ENCODE assay signal across 23 cellular contexts in the genomic region with DNA sequence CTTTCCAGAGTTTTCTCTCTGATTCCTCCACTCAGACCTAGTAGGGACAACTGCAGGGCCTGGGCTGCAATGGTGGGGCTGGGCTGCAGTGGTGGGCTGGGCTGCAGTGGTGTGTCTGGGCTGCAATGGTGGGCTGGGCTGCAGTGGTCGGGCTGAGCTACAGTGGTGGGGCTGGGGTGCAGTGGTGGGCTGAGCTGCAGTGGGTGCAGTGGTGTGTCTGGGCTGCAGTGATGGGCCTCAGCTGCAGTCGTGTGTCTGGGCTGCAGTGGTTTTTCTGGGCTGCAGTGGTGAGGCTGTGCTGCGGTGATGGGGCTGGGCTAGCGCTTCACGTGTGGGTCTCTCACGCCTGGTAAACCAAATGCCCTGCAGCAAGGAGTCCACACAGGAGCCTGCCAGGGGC. TPM values are rescaled to one million over a fixed set of nuclear protein-coding genes. Genes with fewer than 3 reads are reported as not detected.
DNase-seq lines count a peak whose midpoint lies in the region; TF ChIP-seq lines count a peak whose summit lies in the region.
"Had no signal": no experiment of that assay in that cellular context is flagged by ENCODE, and none has a peak within 500 bp of the region (broad histone marks: within the 10 kb centered on the region; RNA-seq: fewer than 3 reads in every experiment).

No MANE protein-coding gene starts in this region.

- H3K4me1 Mint-ChIP-seq in osteocyte (ENCODE audit: unreplicated experiment) = no peaks in the 10 kb centered on the region
- H3K4me1 Mint-ChIP-seq: B cell had no signal

- H3K27ac Mint-ChIP-seq in osteocyte (ENCODE audit: unreplicated experiment) = no peak overlapping the region
- H3K27ac Mint-ChIP-seq: B cell; CD8-positive, alpha-beta T cell; HFFc6 had no signal

- no peaks in the 10 kb centered on the region for H3K27me3 ChIP-seq in thyroid gland
- H3K27me3 ChIP-seq: BLaER1 treated with 17β-estradiol and CSF1 and Interleukin-3, amounts not matched to agents 10 nM and 100 nM had no signal

- DNase-seq in GM03348 (ENCODE audit: low spot score) = peak; percentile 3
- peak; percentile 64 for DNase-seq in osteocyte (ENCODE audit: extremely low spot score, unreplicated experiment)
- no peak for DNase-seq in thyroid gland
- no peak for DNase-seq in NCI-H1694 treated with DMSO at 0.1 percent for 48 hours (lab: John Stamatoyannopoulos, UW)
- DNase-seq in NCI-H2081 treated with DMSO at 0.1 percent for 48 hours (lab: John Stamatoyannopoulos, UW) = no peak
- no peak for DNase-seq in RKO (ENCODE audit: low spot score)
- DNase-seq: CD8-positive, alpha-beta T cell; COR-L47; DMS 273 treated with DMSO at 0.1 percent for 48 hours; DMS53; DND-41; EL; GM23248; HCEC 1CT; HFFc6; IMR-90; KBM-7 had no signal

- no peaks in the 10 kb centered on the region for H3K9me3 ChIP-seq in HEK293 (ENCODE audit: control insufficient read depth, insufficient read depth, low read depth, low read length)
- H3K9me3 ChIP-seq in thyroid gland = no peaks in the 10 kb centered on the region
- H3K9me3 ChIP-seq: BLaER1 treated with 17β-estradiol and CSF1 and Interleukin-3, amounts not matched to agents 10 nM and 100 nM had no signal

- H3K36me3 ChIP-seq in HEK293 (ENCODE audit: control insufficient read depth in 2 of 2, insufficient read depth in 1 of 2, low read length in 2 of 2) (no peaks in the 10 kb centered on the region), thyroid gland (no peaks in the 10 kb centered on the region)
- H3K36me3 ChIP-seq: BLaER1 treated with 17β-estradiol and CSF1 and Interleukin-3, amounts not matched to agents 10 nM and 100 nM had no signal

- peaks cover 56% of the 10 kb centered on the region for H3K27me3 Mint-ChIP-seq in osteocyte (ENCODE audit: unreplicated experiment)

- CTCF ChIA-PET in HEK293 (lab: Yijun Ruan, JAX) = interaction anchor here (3.1 kb wide), 1 partner anchor 8 kb away, joined by 21 read pairs; no protein-coding TSS in a partner anchor

- H3K4me3 Mint-ChIP-seq in osteocyte (ENCODE audit: unreplicated experiment) = no peak overlapping the region
- H3K4me3 Mint-ChIP-seq: B cell; CD8-positive, alpha-beta T cell; HFFc6 had no signal

- no peaks in the 10 kb centered on the region for H3K36me3 Mint-ChIP-seq in osteocyte (ENCODE audit: unreplicated experiment)
- H3K36me3 Mint-ChIP-seq: CD8-positive, alpha-beta T cell had no signal

- intact Hi-C loops in thyroid gland (cut with DNase I) = no loop called here

- WGBS in thyroid gland, 2 donors = 83 to 92% methylated on average over 6 of the region's 6 CpGs

- no peak for TF ChIP-seq POLR2A in thyroid gland (IDR thresholded peaks at IDR 0.05)

- POLR2A ChIA-PET in HEK293 (lab: Yijun Ruan, JAX) = no interaction called here

- H3K27ac ChIP-seq in HEK293 (ENCODE audit: extremely low read depth, low read depth, low read length) = no peak overlapping the region
- peak overlapping the region in 2 of 3 donors; percentile 96 to 99 for H3K27ac ChIP-seq in thyroid gland
- H3K27ac ChIP-seq: BLaER1 treated with 17β-estradiol and CSF1 and Interleukin-3, amounts not matched to agents 10 nM and 100 nM; GM23248 had no signal

- TF ChIP-seq CTCF in HEK293 (tag by site-specific recombination; IDR thresholded peaks at IDR 0.05) = no peak
- TF ChIP-seq CTCF in osteocyte (IDR thresholded peaks at IDR 0.05) = no peak
- no peak for TF ChIP-seq CTCF in thyroid gland (IDR thresholded peaks at IDR 0.05)

- no peaks in the 10 kb centered on the region for H3K4me1 ChIP-seq in HEK293 (ENCODE audit: control insufficient read depth, insufficient read depth, low read length)
- H3K4me1 ChIP-seq in thyroid gland = peaks cover 63 to 72% of the 10 kb centered on the region in 2 donors

- H3K9me3 Mint-ChIP-seq in osteocyte (ENCODE audit: unreplicated experiment) = no peaks in the 10 kb centered on the region
- H3K9me3 Mint-ChIP-seq: CD8-positive, alpha-beta T cell; HFFc6 had no signal

- no peak overlapping the region for H3K4me3 ChIP-seq in HEK293 (ENCODE audit: low read depth, low read length)
- no peak overlapping the region for H3K4me3 ChIP-seq in thyroid gland (replicated peaks in 1 of 3)
- H3K4me3 ChIP-seq: BLaER1 treated with 17β-estradiol and CSF1 and Interleukin-3, amounts not matched to agents 10 nM and 100 nM; GM23248 had no signal

TF ChIP-seq in HEK293, 187 proteins besides CTCF, POLR2A, EP300 and RAD21:
- TF ChIP-seq ZXDB (tag by site-specific recombination; IDR thresholded peaks at IDR 0.05) = no peak
- no peak for TF ChIP-seq KLF9 (tag by site-specific recombination; IDR thresholded peaks at IDR 0.05; ENCODE audit: low read depth)
- TF ChIP-seq, protein P1, sequence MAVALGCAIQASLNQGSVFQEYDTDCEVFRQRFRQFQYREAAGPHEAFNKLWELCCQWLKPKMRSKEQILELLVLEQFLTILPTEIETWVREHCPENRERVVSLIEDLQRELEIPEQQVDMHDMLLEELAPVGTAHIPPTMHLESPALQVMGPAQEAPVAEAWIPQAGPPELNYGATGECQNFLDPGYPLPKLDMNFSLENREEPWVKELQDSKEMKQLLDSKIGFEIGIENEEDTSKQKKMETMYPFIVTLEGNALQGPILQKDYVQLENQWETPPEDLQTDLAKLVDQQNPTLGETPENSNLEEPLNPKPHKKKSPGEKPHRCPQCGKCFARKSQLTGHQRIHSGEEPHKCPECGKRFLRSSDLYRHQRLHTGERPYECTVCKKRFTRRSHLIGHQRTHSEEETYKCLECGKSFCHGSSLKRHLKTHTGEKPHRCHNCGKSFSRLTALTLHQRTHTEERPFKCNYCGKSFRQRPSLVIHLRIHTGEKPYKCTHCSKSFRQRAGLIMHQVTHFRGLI (tag by site-specific recombination; IDR thresholded peaks at IDR 0.05) = peak; percentile 93

RNA-seq across cellular contexts. Expression of gene ABO, which starts 27.4 kb away (rescaled TPM):
- total RNA-seq in osteocyte (not detected in 2 replicates), thyroid gland (10 to 100 TPM; 15.7 to 32.6 (median 24.9) TPM)
- total RNA-seq: A172; B cell; CD8-positive, alpha-beta T cell; G401; GM23248; H4; HFFc6; IMR-90 had no signal

RNA-seq across cellular contexts. Expression of gene OBP2B, which starts 38.6 kb away (rescaled TPM):
- total RNA-seq in osteocyte = not detected in 2 replicates
- total RNA-seq in thyroid gland = not detected
- total RNA-seq: A172; B cell; CD8-positive, alpha-beta T cell; G401; GM23248; H4; HFFc6; IMR-90 had no signal

Comparison
In these comparisons a context has a peak if more than half of its experiments do, and no peak if none do; other contexts are left out.
1. DNase-seq: peak in GM03348 (single experiment) and osteocyte (single experiment); none in thyroid gland (0 of 2), NCI-H1694 treated with DMSO at 0.1 percent for 48 hours (single experiment), NCI-H2081 treated with DMSO at 0.1 percent for 48 hours (single experiment) and RKO (single experiment).
2. RNA of gene ABO, which starts 27.4 kb away (total RNA-seq): 15.7 to 32.6 TPM in thyroid gland; not detected in osteocyte; every median in the first group is over 10 times any median in the second.